ENCODE assay signal across 8 cellular contexts in genomic region chr6:13908955-13909381, GRCh38. TPM values are rescaled to one million over a fixed set of nuclear protein-coding genes. Genes with fewer than 3 reads are reported as not detected.
A peak's percentile ranks its signal among the peaks of the same experiment; 100 is the strongest.
DNase-seq lines count a peak whose midpoint lies in the region; ATAC-seq and TF ChIP-seq lines count a peak whose summit lies in the region.

No MANE protein-coding gene starts in this region.

- H3K27ac Mint-ChIP-seq in activated naive CD4-positive, alpha-beta T cell treated with anti-CD3 and anti-CD28 coated beads, Interleukin-2, amount 50 U/mL, for 72 hours = no peak overlapping the region

- H3K36me3 ChIP-seq in Peyer's patch = no peaks in the 10 kb centered on the region

- H3K9me3 ChIP-seq in Peyer's patch = no peaks in the 10 kb centered on the region

- H3K27me3 ChIP-seq in Peyer's patch = no peaks in the 10 kb centered on the region

- peak; percentile 65 to 67 for ATAC-seq in activated naive CD4-positive, alpha-beta T cell treated with anti-CD3 and anti-CD28 coated beads, Interleukin-2, amount 50 U/mL, for 72 hours
- no peak for ATAC-seq in HG03442 (IDR thresholded peaks at IDR 0.05; ENCODE audit: unreplicated experiment)

- no peaks in the 10 kb centered on the region for H3K9me3 Mint-ChIP-seq in activated naive CD4-positive, alpha-beta T cell treated with anti-CD3 and anti-CD28 coated beads, Interleukin-2, amount 50 U/mL, for 72 hours

- H3K4me3 ChIP-seq in Peyer's patch = no peak overlapping the region

- H3K27ac ChIP-seq in Peyer's patch = no peak overlapping the region

- H3K4me1 ChIP-seq in Peyer's patch = no peaks in the 10 kb centered on the region

- TF ChIP-seq CTCF in Peyer's patch (IDR thresholded peaks at IDR 0.05) = peak; percentile 44 to 93 (median 84)

- TF ChIP-seq POLR2A in Peyer's patch (IDR thresholded peaks at IDR 0.05) = no peak

- peak; percentile 14 for DNase-seq in activated CD4-positive, CD25-positive, alpha-beta regulatory T cell treated with anti-CD3 and anti-CD28 coated beads, Interleukin-2, amount 50 U/mL, for 16 hours (ENCODE audit: low read depth, low spot score)
- DNase-seq in activated CD4-positive, CD25-positive, alpha-beta regulatory T cell treated with anti-CD3 and anti-CD28 coated beads, Interleukin-2, amount 50 U/mL, for 72 hours = no peak
- DNase-seq in LoVo (ENCODE audit: low spot score) = peak; percentile 66
- DNase-seq in Peyer's patch = peak in 2 of 3 donors; percentile 22 to 71
- peak in 1 of 2 donors; percentile 37 for DNase-seq in activated naive CD4-positive, alpha-beta T cell treated with anti-CD3 and anti-CD28 coated beads, Interleukin-2, amount 50 U/mL, for 72 hours (ENCODE audit: low spot score in 2 of 2)
- DNase-seq in glomerular visceral epithelial cell (ENCODE audit: extremely low spot score) = peak; percentile 69
- DNase-seq in pulmonary artery endothelial cell (ENCODE audit: low read depth, low spot score) = peak; percentile 45

- H3K36me3 Mint-ChIP-seq in activated naive CD4-positive, alpha-beta T cell treated with anti-CD3 and anti-CD28 coated beads, Interleukin-2, amount 50 U/mL, for 72 hours = no peaks in the 10 kb centered on the region

RNA-seq across cellular contexts. Expression of gene RNF182, which starts 15.8 kb away (rescaled TPM):
- total RNA-seq in Peyer's patch = not detected
- total RNA-seq in activated naive CD4-positive, alpha-beta T cell treated with anti-CD3 and anti-CD28 coated beads, Interleukin-2, amount 50 U/mL, for 72 hours = not detected
- total RNA-seq in pulmonary artery endothelial cell = 0.20 and 0.25 TPM in 2 replicates
